Comparison of ENCODE assay signal across 2 cellular contexts in the genomic region with DNA sequence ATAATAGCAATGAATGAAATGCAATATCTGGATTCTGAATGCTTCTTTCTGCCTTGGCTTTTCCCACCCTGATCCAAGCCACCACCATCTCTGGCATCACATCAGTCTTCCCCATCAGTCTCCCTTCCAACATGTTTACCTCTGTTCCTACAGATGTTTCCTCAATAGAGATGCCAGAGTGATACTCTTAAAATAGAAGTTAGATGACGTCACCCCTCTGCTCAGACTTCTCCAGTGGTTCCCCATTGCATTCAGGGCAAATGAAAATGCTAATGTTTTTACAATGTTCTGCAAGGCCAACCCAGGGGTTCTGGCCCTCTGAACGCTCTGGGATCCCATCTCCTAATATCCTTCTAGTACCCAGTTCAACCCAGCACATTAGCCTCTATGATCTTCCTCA.
TF ChIP-seq lines count a peak whose summit lies in the region.

No MANE protein-coding gene starts in this region.

TF ChIP-seq in HepG2, 621 proteins besides CTCF, POLR2A, EP300 and RAD21:
- TF ChIP-seq ARID2 (CRISPR knock-in tag; IDR thresholded peaks at IDR 0.05; ENCODE audit: borderline replicate concordance) (no peak), CREB1 (IDR thresholded peaks at IDR 0.05) (peak; percentile 91), CREB1 (CRISPR knock-in tag; IDR thresholded peaks at IDR 0.05) (no peak), ATF7 (IDR thresholded peaks at IDR 0.05) (peak; percentile 99), ATF7 (CRISPR knock-in tag; IDR thresholded peaks at IDR 0.05) (no peak), FOXC1 (CRISPR knock-in tag; IDR thresholded peaks at IDR 0.05; ENCODE audit: borderline replicate concordance) (no peak), NFE2L2 (IDR thresholded peaks at IDR 0.05; ENCODE audit: low read length) (no peak)
- TF ChIP-seq, protein P1, sequence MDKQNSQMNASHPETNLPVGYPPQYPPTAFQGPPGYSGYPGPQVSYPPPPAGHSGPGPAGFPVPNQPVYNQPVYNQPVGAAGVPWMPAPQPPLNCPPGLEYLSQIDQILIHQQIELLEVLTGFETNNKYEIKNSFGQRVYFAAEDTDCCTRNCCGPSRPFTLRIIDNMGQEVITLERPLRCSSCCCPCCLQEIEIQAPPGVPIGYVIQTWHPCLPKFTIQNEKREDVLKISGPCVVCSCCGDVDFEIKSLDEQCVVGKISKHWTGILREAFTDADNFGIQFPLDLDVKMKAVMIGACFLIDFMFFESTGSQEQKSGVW (CRISPR knock-in tag; IDR thresholded peaks at IDR 0.05; ENCODE audit: borderline replicate concordance) = no peak

TF ChIP-seq in IMR-90, 13 proteins besides CTCF, POLR2A, EP300 and RAD21:
- TF ChIP-seq SMC3 (IDR thresholded peaks at IDR 0.05; ENCODE audit: low read depth, low read length) (no peak), MXI1 (IDR thresholded peaks at IDR 0.05; ENCODE audit: borderline replicate concordance, low read depth, low read length) (no peak), NFE2L2 (IDR thresholded peaks at IDR 0.05; ENCODE audit: low read depth, low read length) (no peak), FOS (IDR thresholded peaks at IDR 0.05; ENCODE audit: low read depth, low read length) (no peak), CHD1 (IDR thresholded peaks at IDR 0.05; ENCODE audit: low read depth, low read length) (no peak), RFX5 (IDR thresholded peaks at IDR 0.05; ENCODE audit: low read depth, low read length) (no peak), USF2 (IDR thresholded peaks at IDR 0.05; ENCODE audit: low read depth, low read length) (no peak), RCOR1 (IDR thresholded peaks at IDR 0.05; ENCODE audit: insufficient replicate concordance, low read length) (no peak), MAZ (IDR thresholded peaks at IDR 0.05; ENCODE audit: borderline replicate concordance, low read depth, low read length) (no peak), CEBPB (IDR thresholded peaks at IDR 0.05; ENCODE audit: low read depth, low read length) (no peak), BHLHE40 (IDR thresholded peaks at IDR 0.05; ENCODE audit: low read depth, low read length) (no peak), MAFK (IDR thresholded peaks at IDR 0.05; ENCODE audit: low read depth, low read length) (no peak)
- TF ChIP-seq, protein P2, sequence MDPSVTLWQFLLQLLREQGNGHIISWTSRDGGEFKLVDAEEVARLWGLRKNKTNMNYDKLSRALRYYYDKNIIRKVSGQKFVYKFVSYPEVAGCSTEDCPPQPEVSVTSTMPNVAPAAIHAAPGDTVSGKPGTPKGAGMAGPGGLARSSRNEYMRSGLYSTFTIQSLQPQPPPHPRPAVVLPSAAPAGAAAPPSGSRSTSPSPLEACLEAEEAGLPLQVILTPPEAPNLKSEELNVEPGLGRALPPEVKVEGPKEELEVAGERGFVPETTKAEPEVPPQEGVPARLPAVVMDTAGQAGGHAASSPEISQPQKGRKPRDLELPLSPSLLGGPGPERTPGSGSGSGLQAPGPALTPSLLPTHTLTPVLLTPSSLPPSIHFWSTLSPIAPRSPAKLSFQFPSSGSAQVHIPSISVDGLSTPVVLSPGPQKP (IDR thresholded peaks at IDR 0.05; ENCODE audit: borderline replicate concordance, low read depth, low read length) = no peak
